20 cellular contexts compared by ENCODE assay signal in genomic region chr10:29495366-29495765, GRCh38.
DNase-seq lines count a peak whose midpoint lies in the region; ATAC-seq and TF ChIP-seq lines count a peak whose summit lies in the region.
"Had no signal": no experiment of that assay in that cellular context is flagged by ENCODE, and none has a peak within 500 bp of the region (broad histone marks: within the 10 kb centered on the region; RNA-seq: fewer than 3 reads in every experiment).

No MANE protein-coding gene starts in this region.

- intact Hi-C loops in Caco-2 (cut with micrococcal nuclease; ENCODE audit: unreplicated experiment) (no loop called here), sigmoid colon (cut with DNase I) (no loop called here), upper lobe of right lung (cut with DNase I) (no loop called here)

- DNase-seq in Caco-2 = no peak
- no peak for DNase-seq in HFFc6
- peak; percentile 5 for DNase-seq in NCI-H748 treated with DMSO at 0.1 percent for 48 hours (lab: John Stamatoyannopoulos, UW)
- no peak for DNase-seq in sigmoid colon
- DNase-seq in upper lobe of right lung = no peak
- no peak for DNase-seq in Ammon's horn (ENCODE audit: low spot score)
- DNase-seq in NCI-H2171 (lab: John Stamatoyannopoulos, UW) = no peak
- DNase-seq: AML-193, DMS153, HCEC 1CT, NCI-H1105, NCI-H1930, NCI-H510A treated with DMSO at 0.1 percent for 48 hours, PC-9, SIG-M5 had no signal

- no peak for ATAC-seq in upper lobe of right lung
- ATAC-seq: GM23338, K562 had no signal

- no peaks in the 10 kb centered on the region for H3K4me1 ChIP-seq in Caco-2
- H3K4me1 ChIP-seq in sigmoid colon = peaks cover 0 to 21% (median 9%) of the 10 kb centered on the region in 4 donors
- no peaks in the 10 kb centered on the region for H3K4me1 ChIP-seq in upper lobe of right lung

- 77 to 91% methylated on average over 9 of the region's 9 CpGs for WGBS in sigmoid colon, 2 donors

- TF ChIP-seq EP300 in sigmoid colon (IDR thresholded peaks at IDR 0.05) = no peak

- H3K36me3 Mint-ChIP-seq in Caco-2 (ENCODE audit: insufficient read depth, unreplicated experiment) (peaks cover 73% of the 10 kb centered on the region), HFFc6 (ENCODE audit: low read depth) (no peaks in the 10 kb centered on the region)

- H3K27me3 ChIP-seq in Caco-2 (replicated peaks; ENCODE audit: control insufficient read depth, insufficient read depth, low read length) = no peaks in the 10 kb centered on the region
- no peaks in the 10 kb centered on the region for H3K27me3 ChIP-seq in sigmoid colon
- no peaks in the 10 kb centered on the region for H3K27me3 ChIP-seq in upper lobe of right lung

- TF ChIP-seq POLR2A in sigmoid colon (IDR thresholded peaks at IDR 0.05) = no peak

- H3K4me1 Mint-ChIP-seq in Caco-2 (ENCODE audit: low read depth, unreplicated experiment) = no peaks in the 10 kb centered on the region
- peaks cover 13% of the 10 kb centered on the region for H3K4me1 Mint-ChIP-seq in HFFc6 (ENCODE audit: low read depth)

- H3K27me3 Mint-ChIP-seq in Caco-2 (ENCODE audit: insufficient read depth, unreplicated experiment) (no peaks in the 10 kb centered on the region), HFFc6 (ENCODE audit: insufficient read depth) (peaks cover 19% of the 10 kb centered on the region; the same call in 1 of the 2 replicates)

- H3K4me3 ChIP-seq in Caco-2 (ENCODE audit: low read depth, low read length) (no peak overlapping the region), sigmoid colon (no peak overlapping the region), upper lobe of right lung (no peak overlapping the region)
- H3K4me3 ChIP-seq: GM23338, K562, PC-9 had no signal

- TF ChIP-seq CTCF in Caco-2 (IDR thresholded peaks at IDR 0.05; ENCODE audit: insufficient read depth in 1 of 2, low read depth in 1 of 2, low read length in 1 of 2, severe bottlenecking in 1 of 2, unreplicated experiment in 1 of 2) (no peak), HFFc6 (IDR thresholded peaks at IDR 0.05) (no peak), sigmoid colon (IDR thresholded peaks at IDR 0.05) (no peak), upper lobe of right lung (IDR thresholded peaks at IDR 0.05) (no peak)

- H3K9me3 ChIP-seq in Caco-2 (no peaks in the 10 kb centered on the region), sigmoid colon (no peaks in the 10 kb centered on the region), upper lobe of right lung (no peaks in the 10 kb centered on the region)

- POLR2A ChIA-PET in Caco-2 (lab: Charles Lee) = no interaction called here

- BruUV-seq in Caco-2 (replicated peaks; lab: Mats Ljungman, UMichigan) = no TSS peak

- H3K27ac Mint-ChIP-seq in Caco-2 (ENCODE audit: unreplicated experiment) (peak overlapping the region; percentile 28), HFFc6 (no peak overlapping the region)
- H3K27ac Mint-ChIP-seq: CD14-positive monocyte; GM23338; T-helper 1 cell treated with Interleukin-12 subunit alpha and Interleukin-12 subunit beta and Interleukin-4 antibody, amounts not matched to agents 30 μg/mL and 1 μg/mL, for 36 hours had no signal

- H3K4me3 Mint-ChIP-seq in Caco-2 (ENCODE audit: unreplicated experiment) = no peak overlapping the region
- H3K4me3 Mint-ChIP-seq in HFFc6 = peak overlapping the region; percentile 2; the same call in 1 of the 2 replicates
- H3K4me3 Mint-ChIP-seq: CD14-positive monocyte; GM23338; T-helper 1 cell treated with Interleukin-12 subunit alpha and Interleukin-12 subunit beta and Interleukin-4 antibody, amounts not matched to agents 30 μg/mL and 1 μg/mL, for 36 hours had no signal

- H3K9me3 Mint-ChIP-seq in Caco-2 (ENCODE audit: unreplicated experiment) (no peaks in the 10 kb centered on the region), HFFc6 (no peaks in the 10 kb centered on the region)
- H3K9me3 Mint-ChIP-seq: CD14-positive monocyte; GM23338; T-helper 1 cell treated with Interleukin-12 subunit alpha and Interleukin-12 subunit beta and Interleukin-4 antibody, amounts not matched to agents 30 μg/mL and 1 μg/mL, for 36 hours had no signal

- H3K36me3 ChIP-seq in Caco-2 (ENCODE audit: control insufficient read depth, insufficient read depth, low read length) (peaks cover 3% of the 10 kb centered on the region; the same call in 1 of the 2 replicates), sigmoid colon (peaks cover 42 to 100% (median 75%) of the 10 kb centered on the region in 4 donors), upper lobe of right lung (peaks cover 64% of the 10 kb centered on the region)

- CTCF ChIA-PET in Caco-2 (lab: Charles Lee) = no interaction called here

- H3K27ac ChIP-seq in sigmoid colon (peak overlapping the region in 3 of 4 donors; percentile 6 to 61 (median 48)), upper lobe of right lung (no peak overlapping the region)
- H3K27ac ChIP-seq: PC-9, RWPE1 had no signal
